ENCODE assay signal across 1 cellular context in the genomic region with DNA sequence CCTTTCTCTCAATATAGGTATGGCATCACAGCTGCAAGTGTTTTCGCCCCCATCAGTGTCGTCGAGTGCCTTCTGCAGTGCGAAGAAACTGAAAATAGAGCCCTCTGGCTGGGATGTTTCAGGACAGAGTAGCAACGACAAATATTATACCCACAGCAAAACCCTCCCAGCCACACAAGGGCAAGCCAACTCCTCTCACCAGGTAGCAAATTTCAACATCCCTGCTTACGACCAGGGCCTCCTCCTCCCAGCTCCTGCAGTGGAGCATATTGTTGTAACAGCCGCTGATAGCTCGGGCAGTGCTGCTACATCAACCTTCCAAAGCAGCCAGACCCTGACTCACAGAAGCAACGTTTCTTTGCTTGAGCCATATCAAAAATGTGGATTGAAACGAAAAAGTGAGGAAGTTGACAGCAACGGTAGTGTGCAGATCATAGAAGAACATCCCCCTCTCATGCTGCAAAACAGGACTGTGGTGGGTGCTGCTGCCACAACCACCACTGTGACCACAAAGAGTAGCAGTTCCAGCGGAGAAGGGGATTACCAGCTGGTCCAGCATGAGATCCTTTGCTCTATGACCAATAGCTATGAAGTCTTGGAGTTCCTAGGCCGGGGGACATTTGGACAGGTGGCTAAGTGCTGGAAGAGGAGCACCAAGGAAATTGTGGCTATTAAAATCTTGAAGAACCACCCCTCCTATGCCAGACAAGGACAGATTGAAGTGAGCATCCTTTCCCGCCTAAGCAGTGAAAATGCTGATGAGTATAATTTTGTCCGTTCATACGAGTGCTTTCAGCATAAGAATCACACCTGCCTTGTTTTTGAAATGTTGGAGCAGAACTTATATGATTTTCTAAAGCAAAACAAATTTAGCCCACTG.
TF ChIP-seq lines count a peak whose summit lies in the region.

No MANE protein-coding gene starts in this region.

TF ChIP-seq in K562, 482 proteins besides CTCF, POLR2A, EP300 and RAD21:
- TF ChIP-seq STAG1 (CRISPR knock-in tag; IDR thresholded peaks at IDR 0.05; ENCODE audit: borderline replicate concordance) (no peak), ZNF764 (CRISPR knock-in tag; IDR thresholded peaks at IDR 0.05; ENCODE audit: low read depth) (no peak), C11orf30 (IDR thresholded peaks at IDR 0.05; ENCODE audit: low read depth) (peak; percentile 69), POU5F1 (IDR thresholded peaks at IDR 0.05; ENCODE audit: borderline replicate concordance, low read depth, low read length, partially characterized antibody) (no peak), SRSF9 (IDR thresholded peaks at IDR 0.05; ENCODE audit: borderline replicate concordance, low read depth, low read length) (no peak), ATF7 (IDR thresholded peaks at IDR 0.05) (no peak), ATF1 (CRISPR knock-in tag; IDR thresholded peaks at IDR 0.05) (no peak), ATF1 (tag; IDR thresholded peaks at IDR 0.05) (no peak), U2AF1 (optimal IDR thresholded peaks at IDR 0.05; ENCODE audit: low read depth, low read length) (no peak), RBM22 (IDR thresholded peaks at IDR 0.05; ENCODE audit: low read depth, low read length, poor library complexity, severe bottlenecking) (no peak), HNRNPUL1 (IDR thresholded peaks at IDR 0.05; ENCODE audit: low read length) (no peak), MAFF (IDR thresholded peaks at IDR 0.05; ENCODE audit: low read length) (peak; percentile 34; the same call in 1 of the 2 replicates), MAFK (IDR thresholded peaks at IDR 0.05; ENCODE audit: low read length) (peak; percentile 17; the same call in 1 of the 2 replicates), EZH2 (IDR thresholded peaks at IDR 0.05; ENCODE audit: borderline replicate concordance, low read depth, low read length) (no peak), ZNF316 (IDR thresholded peaks at IDR 0.05) (peak; percentile 80), ZNF146 (CRISPR knock-in tag; IDR thresholded peaks at IDR 0.05; ENCODE audit: unreplicated experiment) (no peak), ARID1B (IDR thresholded peaks at IDR 0.05) (no peak)
- TF ChIP-seq, protein P1, sequence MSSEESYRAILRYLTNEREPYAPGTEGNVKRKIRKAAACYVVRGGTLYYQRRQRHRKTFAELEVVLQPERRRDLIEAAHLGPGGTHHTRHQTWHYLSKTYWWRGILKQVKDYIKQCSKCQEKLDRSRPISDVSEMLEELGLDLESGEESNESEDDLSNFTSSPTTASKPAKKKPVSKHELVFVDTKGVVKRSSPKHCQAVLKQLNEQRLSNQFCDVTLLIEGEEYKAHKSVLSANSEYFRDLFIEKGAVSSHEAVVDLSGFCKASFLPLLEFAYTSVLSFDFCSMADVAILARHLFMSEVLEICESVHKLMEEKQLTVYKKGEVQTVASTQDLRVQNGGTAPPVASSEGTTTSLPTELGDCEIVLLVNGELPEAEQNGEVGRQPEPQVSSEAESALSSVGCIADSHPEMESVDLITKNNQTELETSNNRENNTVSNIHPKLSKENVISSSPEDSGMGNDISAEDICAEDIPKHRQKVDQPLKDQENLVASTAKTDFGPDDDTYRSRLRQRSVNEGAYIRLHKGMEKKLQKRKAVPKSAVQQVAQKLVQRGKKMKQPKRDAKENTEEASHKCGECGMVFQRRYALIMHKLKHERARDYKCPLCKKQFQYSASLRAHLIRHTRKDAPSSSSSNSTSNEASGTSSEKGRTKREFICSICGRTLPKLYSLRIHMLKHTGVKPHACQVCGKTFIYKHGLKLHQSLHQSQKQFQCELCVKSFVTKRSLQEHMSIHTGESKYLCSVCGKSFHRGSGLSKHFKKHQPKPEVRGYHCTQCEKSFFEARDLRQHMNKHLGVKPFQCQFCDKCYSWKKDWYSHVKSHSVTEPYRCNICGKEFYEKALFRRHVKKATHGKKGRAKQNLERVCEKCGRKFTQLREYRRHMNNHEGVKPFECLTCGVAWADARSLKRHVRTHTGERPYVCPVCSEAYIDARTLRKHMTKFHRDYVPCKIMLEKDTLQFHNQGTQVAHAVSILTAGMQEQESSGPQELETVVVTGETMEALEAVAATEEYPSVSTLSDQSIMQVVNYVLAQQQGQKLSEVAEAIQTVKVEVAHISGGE (CRISPR knock-in tag; IDR thresholded peaks at IDR 0.05): 0 out of 6 replicates have a peak, but pooled peaks of 1 of the 3 experiments have one; percentile 28
- TF ChIP-seq, protein P2, sequence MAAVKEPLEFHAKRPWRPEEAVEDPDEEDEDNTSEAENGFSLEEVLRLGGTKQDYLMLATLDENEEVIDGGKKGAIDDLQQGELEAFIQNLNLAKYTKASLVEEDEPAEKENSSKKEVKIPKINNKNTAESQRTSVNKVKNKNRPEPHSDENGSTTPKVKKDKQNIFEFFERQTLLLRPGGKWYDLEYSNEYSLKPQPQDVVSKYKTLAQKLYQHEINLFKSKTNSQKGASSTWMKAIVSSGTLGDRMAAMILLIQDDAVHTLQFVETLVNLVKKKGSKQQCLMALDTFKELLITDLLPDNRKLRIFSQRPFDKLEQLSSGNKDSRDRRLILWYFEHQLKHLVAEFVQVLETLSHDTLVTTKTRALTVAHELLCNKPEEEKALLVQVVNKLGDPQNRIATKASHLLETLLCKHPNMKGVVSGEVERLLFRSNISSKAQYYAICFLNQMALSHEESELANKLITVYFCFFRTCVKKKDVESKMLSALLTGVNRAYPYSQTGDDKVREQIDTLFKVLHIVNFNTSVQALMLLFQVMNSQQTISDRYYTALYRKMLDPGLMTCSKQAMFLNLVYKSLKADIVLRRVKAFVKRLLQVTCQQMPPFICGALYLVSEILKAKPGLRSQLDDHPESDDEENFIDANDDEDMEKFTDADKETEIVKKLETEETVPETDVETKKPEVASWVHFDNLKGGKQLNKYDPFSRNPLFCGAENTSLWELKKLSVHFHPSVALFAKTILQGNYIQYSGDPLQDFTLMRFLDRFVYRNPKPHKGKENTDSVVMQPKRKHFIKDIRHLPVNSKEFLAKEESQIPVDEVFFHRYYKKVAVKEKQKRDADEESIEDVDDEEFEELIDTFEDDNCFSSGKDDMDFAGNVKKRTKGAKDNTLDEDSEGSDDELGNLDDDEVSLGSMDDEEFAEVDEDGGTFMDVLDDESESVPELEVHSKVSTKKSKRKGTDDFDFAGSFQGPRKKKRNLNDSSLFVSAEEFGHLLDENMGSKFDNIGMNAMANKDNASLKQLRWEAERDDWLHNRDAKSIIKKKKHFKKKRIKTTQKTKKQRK (IDR thresholded peaks at IDR 0.05; ENCODE audit: borderline replicate concordance, low read depth, low read length): no peak
